10 cellular contexts compared by ENCODE assay signal in the genomic region with DNA sequence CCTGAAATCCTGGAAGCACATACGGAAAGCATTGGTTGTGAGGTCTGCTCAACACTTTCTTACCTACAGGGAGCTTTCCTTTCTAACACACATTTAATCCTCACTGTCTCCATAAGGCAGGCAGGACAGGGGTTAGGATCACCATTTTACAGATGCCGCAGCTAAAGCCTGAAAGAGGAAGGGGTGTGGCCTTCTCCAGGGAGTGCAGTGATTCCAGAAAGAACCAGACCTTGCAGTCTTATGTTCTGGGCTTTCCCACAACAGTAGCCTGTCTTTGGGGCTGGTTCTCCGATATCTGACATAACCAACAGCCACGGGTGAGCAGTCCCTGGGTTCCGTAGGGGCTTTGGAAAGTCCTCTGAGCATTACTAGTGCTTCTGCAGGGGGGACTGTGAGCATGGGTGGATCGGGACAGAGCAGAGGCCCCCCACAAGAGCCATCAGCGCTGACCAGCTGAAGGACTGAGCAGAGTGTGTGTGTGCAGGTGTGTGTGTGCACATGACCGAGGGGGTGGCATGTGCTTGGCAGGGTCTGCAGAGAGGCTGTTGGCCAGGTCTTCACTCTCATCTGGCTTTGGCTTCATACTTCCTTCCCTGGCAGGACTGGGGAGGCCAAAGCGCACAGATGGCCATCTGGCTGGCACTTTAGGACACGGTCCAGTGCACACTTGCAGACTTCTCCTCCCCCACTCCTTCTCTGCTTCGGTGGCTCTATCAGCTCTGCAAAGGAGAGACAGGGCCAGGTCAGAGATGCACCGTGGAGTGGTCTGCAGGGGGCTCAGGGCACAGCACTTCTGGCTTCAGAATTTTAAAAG.
A peak's percentile ranks its signal among the peaks of the same experiment; 100 is the strongest.
DNase-seq lines count a peak whose midpoint lies in the region; ATAC-seq and TF ChIP-seq lines count a peak whose summit lies in the region.
"Had no signal": no experiment of that assay in that cellular context is flagged by ENCODE, and none has a peak within 500 bp of the region (broad histone marks: within the 10 kb centered on the region; RNA-seq: fewer than 3 reads in every experiment).

No MANE protein-coding gene starts in this region.

- no peaks in the 10 kb centered on the region for H3K9me3 Mint-ChIP-seq in activated T-helper 2 cell treated with anti-CD3 and anti-CD28 coated beads, Interferon-gamma antibody, Interleukin-2, Interleukin-4, amounts not matched to agents 10 μg/mL and 5 μg/mL and 100 μg/mL, durations not matched to agents 14 hours and 24 hours and 36 hours

- H3K27me3 ChIP-seq in psoas muscle (ENCODE audit: insufficient read depth in 3 of 3, low read length in 2 of 3) = no peaks in the 10 kb centered on the region

- H3K4me3 ChIP-seq in psoas muscle = no peak overlapping the region

- H3K36me3 ChIP-seq in psoas muscle (ENCODE audit: insufficient read depth in 1 of 2, low read depth in 1 of 2) = no peaks in the 10 kb centered on the region

- TF ChIP-seq CTCF in psoas muscle (IDR thresholded peaks at IDR 0.05) = no peak

- no peak overlapping the region for H3K27ac ChIP-seq in psoas muscle

- ATAC-seq in psoas muscle (peak; percentile 31 to 56 (median 42)), HG03571 (IDR thresholded peaks at IDR 0.05; ENCODE audit: unreplicated experiment) (no peak), HG03095 (IDR thresholded peaks at IDR 0.05; ENCODE audit: unreplicated experiment) (no peak)
- ATAC-seq: activated T-cell treated with anti-CD3 and anti-CD28 coated beads, Interleukin-2, amount 50 U/mL, for 72 hours had no signal

- H3K4me1 ChIP-seq in psoas muscle = peaks cover 5% of the 10 kb centered on the region

- no peak overlapping the region for H3K4me3 Mint-ChIP-seq in activated T-helper 2 cell treated with anti-CD3 and anti-CD28 coated beads, Interferon-gamma antibody, Interleukin-2, Interleukin-4, amounts not matched to agents 10 μg/mL and 5 μg/mL and 100 μg/mL, durations not matched to agents 14 hours and 24 hours and 36 hours (ENCODE audit: low read depth)
- H3K4me3 Mint-ChIP-seq: activated T-cell treated with anti-CD3 and anti-CD28 coated beads, Interleukin-2, amount 50 U/mL, for 72 hours had no signal

- no peak overlapping the region for H3K27ac Mint-ChIP-seq in activated T-helper 2 cell treated with anti-CD3 and anti-CD28 coated beads, Interferon-gamma antibody, Interleukin-2, Interleukin-4, amounts not matched to agents 10 μg/mL and 5 μg/mL and 100 μg/mL, durations not matched to agents 14 hours and 24 hours and 36 hours
- H3K27ac Mint-ChIP-seq: activated T-cell treated with anti-CD3 and anti-CD28 coated beads, Interleukin-2, amount 50 U/mL, for 72 hours had no signal

- WGBS in psoas muscle, 3 donors = 35 to 39% (median 36%) methylated on average over 12 of the region's 12 CpGs

- no peaks in the 10 kb centered on the region for H3K4me1 Mint-ChIP-seq in activated T-helper 2 cell treated with anti-CD3 and anti-CD28 coated beads, Interferon-gamma antibody, Interleukin-2, Interleukin-4, amounts not matched to agents 10 μg/mL and 5 μg/mL and 100 μg/mL, durations not matched to agents 14 hours and 24 hours and 36 hours (ENCODE audit: low read depth)

- DNase-seq in G401 (ENCODE audit: low spot score) (peak; percentile 97), NCI-H69 (lab: John Stamatoyannopoulos, UW) (peak; percentile 67), glomerular visceral epithelial cell (ENCODE audit: extremely low spot score) (peak; percentile 27), psoas muscle (no peak), activated gamma-delta T cell (lab: John Stamatoyannopoulos, UW) (no peak)
- DNase-seq in activated T-helper 2 cell treated with anti-CD3 and anti-CD28 coated beads, Interferon-gamma antibody, Interleukin-2, Interleukin-4, amounts not matched to agents 10 μg/mL and 5 μg/mL and 100 μg/mL, durations not matched to agents 14 hours and 24 hours and 36 hours (ENCODE audit: low spot score) = no peak
- DNase-seq: activated T-cell treated with anti-CD3 and anti-CD28 coated beads, Interleukin-2, amount 50 U/mL, for 72 hours; small intestine had no signal

- H3K9me3 ChIP-seq in psoas muscle = no peaks in the 10 kb centered on the region

- in situ Hi-C loops in G401 (cut with HindIII; ENCODE audit: low sequenced_read_pairs) = no loop called here

- peaks cover 14% of the 10 kb centered on the region for H3K27me3 Mint-ChIP-seq in activated T-helper 2 cell treated with anti-CD3 and anti-CD28 coated beads, Interferon-gamma antibody, Interleukin-2, Interleukin-4, amounts not matched to agents 10 μg/mL and 5 μg/mL and 100 μg/mL, durations not matched to agents 14 hours and 24 hours and 36 hours (ENCODE audit: low read depth)

- H3K36me3 Mint-ChIP-seq in activated T-helper 2 cell treated with anti-CD3 and anti-CD28 coated beads, Interferon-gamma antibody, Interleukin-2, Interleukin-4, amounts not matched to agents 10 μg/mL and 5 μg/mL and 100 μg/mL, durations not matched to agents 14 hours and 24 hours and 36 hours (ENCODE audit: low read depth) = no peaks in the 10 kb centered on the region

- intact Hi-C loops in psoas muscle (cut with DNase I) = no loop called here
- intact Hi-C loops in activated T-helper 2 cell treated with anti-CD3 and anti-CD28 coated beads, Interferon-gamma antibody, Interleukin-2, Interleukin-4, amounts not matched to agents 10 μg/mL and 5 μg/mL and 100 μg/mL, durations not matched to agents 14 hours and 24 hours and 36 hours (cut with micrococcal nuclease) = no loop called here

Comparison
In these comparisons a context has a peak if more than half of its experiments do, and no peak if none do; other contexts are left out.
1. DNase-seq: peak in G401 (single experiment), NCI-H69 (single experiment) and glomerular visceral epithelial cell (single experiment); none in psoas muscle (0 of 2), activated gamma-delta T cell (single experiment) and activated T-helper 2 cell treated with anti-CD3 and anti-CD28 coated beads, Interferon-gamma antibody, Interleukin-2, Interleukin-4, amounts not matched to agents 10 μg/mL and 5 μg/mL and 100 μg/mL, durations not matched to agents 14 hours and 24 hours and 36 hours (single experiment).
2. ATAC-seq: peak in psoas muscle (4 of 4); none in HG03571 (single experiment) and HG03095 (single experiment).